ENCODE assay signal across 23 cellular contexts in genomic region chr12:59321278-59321677, GRCh38.
"Had no signal": no experiment of that assay in that cellular context is flagged by ENCODE, and none has a peak within 500 bp of the region (broad histone marks: within the 10 kb centered on the region; RNA-seq: fewer than 3 reads in every experiment).

No MANE protein-coding gene starts in this region.

- H3K9me3 ChIP-seq: MG63, SJSA1 had no signal

- H3K4me1 ChIP-seq: SJSA1 had no signal

- ATAC-seq: HepG2 had no signal

- H3K27me3 ChIP-seq: MG63, SJSA1 had no signal

- H3K36me3 ChIP-seq: MG63, SJSA1 had no signal

- DNase-seq: IMR-90, Karpas-422, KG1, MG63, NCI-H1092, NCI-H1105 treated with DMSO at 0.1 percent for 48 hours, NCI-H1417 treated with DMSO at 0.1 percent for 48 hours, NCI-H1694, NCI-H187 treated with DMSO at 0.1 percent for 48 hours, NCI-H2029 treated with DMSO at 0.1 percent for 48 hours, NCI-H226, NCI-H446, NCI-H510A, NCI-H524 treated with DMSO at 0.1 percent for 48 hours, NCI-H69, NCI-H774, Right ventricle myocardium superior, RPMI8226, SIG-M5 had no signal

- H3K27ac ChIP-seq: SJSA1, SK-N-MC had no signal

- H3K4me3 ChIP-seq: MG63, SJSA1, SK-N-MC had no signal

- FAIRE-seq: HepG2, RCC 7860 had no signal
